Comparison of ENCODE assay signal across 8 cellular contexts in the genomic region with DNA sequence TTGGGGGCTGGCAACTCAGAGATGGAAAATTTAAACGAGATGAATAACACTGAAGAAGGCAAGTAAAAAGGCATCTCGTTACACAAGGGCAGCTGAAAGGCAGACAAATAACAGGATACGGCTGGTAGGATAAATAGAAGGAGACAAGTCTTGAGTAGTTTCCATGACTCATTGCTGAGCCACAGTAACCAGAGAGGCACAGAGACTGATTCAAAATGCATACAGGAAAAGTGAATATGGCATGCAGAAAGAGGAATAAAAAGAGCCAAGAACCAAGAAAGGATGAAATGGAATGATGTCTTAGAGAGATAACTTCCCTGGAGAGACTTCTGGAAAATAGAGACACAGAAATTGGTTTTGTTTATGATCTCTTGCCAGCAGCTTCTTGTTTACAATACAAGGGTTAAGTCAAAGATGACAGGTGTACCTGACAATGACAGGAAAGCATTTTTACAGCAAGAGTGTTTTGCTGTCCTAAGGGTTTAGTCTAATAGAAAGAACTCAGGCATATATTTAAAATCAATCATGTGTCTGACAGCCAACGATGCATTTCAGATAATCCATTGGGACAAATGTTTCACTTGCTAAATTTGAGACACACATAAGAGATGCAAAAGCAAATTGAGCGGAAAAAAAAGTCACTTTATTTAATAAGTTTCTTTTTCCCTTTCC.
A peak's percentile ranks its signal among the peaks of the same experiment; 100 is the strongest.
DNase-seq lines count a peak whose midpoint lies in the region; ATAC-seq, FAIRE-seq and TF ChIP-seq lines count a peak whose summit lies in the region.

No MANE protein-coding gene starts in this region.

- DNase-seq in H54 (ENCODE audit: insufficient read length, low spot score) (peak; percentile 28), RKO (ENCODE audit: low spot score) (peak; percentile 62), fibroblast of villous mesenchyme (ENCODE audit: low read depth) (peak; percentile 59), NCI-H526 treated with DMSO at 0.1 percent for 48 hours (lab: John Stamatoyannopoulos, UW) (no peak), CD14-positive monocyte (ENCODE audit: low spot score) (no peak), GM20000 (ENCODE audit: low spot score) (no peak)

- peak; percentile 99 for FAIRE-seq in H54 (lab: Jason Lieb, UNC)

- H3K4me3 ChIP-seq in ACC112 (ENCODE audit: low read depth, low read length) (peak overlapping the region; percentile 65), fibroblast of villous mesenchyme (ENCODE audit: low read depth, low read length) (no peak overlapping the region)

- TF ChIP-seq CTCF in fibroblast of villous mesenchyme (IDR thresholded peaks at IDR 0.05; ENCODE audit: insufficient read depth, low read depth, low read length) (no peak), CD14-positive monocyte (IDR thresholded peaks at IDR 0.05) (no peak), GM20000 (IDR thresholded peaks at IDR 0.05; ENCODE audit: extremely low read depth, missing control alignments) (no peak)

- no peaks in the 10 kb centered on the region for H3K27me3 ChIP-seq in ACC112 (ENCODE audit: insufficient read depth, low read length)

- TF ChIP-seq POLR2A in H54 (IDR thresholded peaks at IDR 0.05; ENCODE audit: low read depth, low read length): no peak

- H3K27ac Mint-ChIP-seq in CD14-positive monocyte: no peak overlapping the region

- intact Hi-C loops in CD14-positive monocyte (cut with micrococcal nuclease): no loop called here

- H3K4me1 ChIP-seq in ACC112 (ENCODE audit: control insufficient read depth, insufficient read depth, low read length, unreplicated experiment): peaks cover 41% of the 10 kb centered on the region

- H3K9me3 Mint-ChIP-seq in CD14-positive monocyte: no peaks in the 10 kb centered on the region

- no peaks in the 10 kb centered on the region for H3K79me2 ChIP-seq in ACC112 (ENCODE audit: control insufficient read depth, insufficient read depth, low read length, unreplicated experiment)

- H3K27ac ChIP-seq in ACC112 (ENCODE audit: low read depth, low read length): peak overlapping the region; percentile 99

- H3K27me3 Mint-ChIP-seq in CD14-positive monocyte (ENCODE audit: low read depth in 3 of 3): peaks cover 0 to 3% (median 0%) of the 10 kb centered on the region in 3 donors

- ATAC-seq in GM18873 (IDR thresholded peaks at IDR 0.05; ENCODE audit: low FRiP score, unreplicated experiment): no peak

- H2AFZ ChIP-seq in ACC112 (ENCODE audit: low read length, unreplicated experiment): no peak overlapping the region

- H3K4me3 Mint-ChIP-seq in CD14-positive monocyte: no peak overlapping the region

- H3K36me3 Mint-ChIP-seq in CD14-positive monocyte: no peaks in the 10 kb centered on the region

- H3K4me1 Mint-ChIP-seq in CD14-positive monocyte: no peaks in the 10 kb centered on the region

- H3K36me3 ChIP-seq in ACC112 (ENCODE audit: insufficient read depth, low read length): no peaks in the 10 kb centered on the region

Comparison
In these comparisons a context has a peak if more than half of its experiments do, and no peak if none do; other contexts are left out.
1. DNase-seq: peak in H54 (single experiment), RKO (single experiment) and fibroblast of villous mesenchyme (single experiment); none in NCI-H526 treated with DMSO at 0.1 percent for 48 hours (single experiment), CD14-positive monocyte (single experiment) and GM20000 (single experiment).